ENCODE assay signal across 22 cellular contexts in the genomic region with DNA sequence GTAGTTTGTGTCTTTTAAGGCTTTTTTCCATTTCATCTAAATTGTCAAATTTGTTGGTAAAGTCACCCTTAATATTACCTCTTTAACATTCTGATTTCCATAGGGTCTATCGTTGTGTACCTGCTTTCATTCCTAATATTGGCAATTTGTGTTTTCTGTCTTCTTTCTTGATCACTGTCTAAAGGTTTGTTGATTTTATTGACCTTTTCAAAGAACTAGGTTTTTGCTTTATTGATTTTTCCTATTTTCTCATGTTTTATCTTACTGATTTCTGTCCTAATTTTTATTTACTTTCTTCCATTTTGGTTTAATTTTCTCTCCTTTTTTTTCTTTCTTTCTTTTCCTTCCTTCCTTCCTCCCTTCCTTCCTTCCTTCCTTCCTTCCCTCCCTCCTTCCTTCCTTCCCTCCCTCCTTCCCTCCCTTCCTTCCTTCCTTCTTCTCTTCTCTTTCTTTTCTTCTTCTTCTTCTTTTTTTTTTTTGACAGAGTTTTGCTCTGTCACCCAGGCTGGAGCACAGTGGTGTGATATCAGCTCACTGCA.
"Had no signal": no experiment of that assay in that cellular context is flagged by ENCODE, and none has a peak within 500 bp of the region (broad histone marks: within the 10 kb centered on the region; RNA-seq: fewer than 3 reads in every experiment).

No MANE protein-coding gene starts in this region.

- H3K27me3 ChIP-seq: colonic mucosa, dorsolateral prefrontal cortex, esophagus muscularis mucosa, gastroesophageal sphincter, heart left ventricle, hepatocyte had no signal

- FAIRE-seq: endothelial cell of umbilical vein, kidney had no signal

- H2AFZ ChIP-seq: hepatocyte had no signal

- H3K4me2 ChIP-seq: hepatocyte had no signal

- H3K36me3 ChIP-seq: colonic mucosa, esophagus muscularis mucosa, gastroesophageal sphincter, heart left ventricle, left ventricle myocardium inferior, lower lobe of right lung had no signal

- H3K4me1 ChIP-seq: colonic mucosa, esophagus muscularis mucosa, foreskin keratinocyte, gastroesophageal sphincter, heart left ventricle, left ventricle myocardium inferior, lower lobe of right lung had no signal

- H3K79me2 ChIP-seq: hepatocyte had no signal

- H3K9me3 ChIP-seq: colonic mucosa, esophagus muscularis mucosa, lower lobe of right lung had no signal

- H3K27ac ChIP-seq: colonic mucosa, dorsolateral prefrontal cortex, esophagus muscularis mucosa, foreskin keratinocyte, gastroesophageal sphincter, heart left ventricle, hepatocyte, left ventricle myocardium inferior, lower lobe of right lung had no signal

- ATAC-seq: foreskin keratinocyte; gastroesophageal sphincter; heart left ventricle; left colon; left lobe of liver; lower lobe of right lung; naive thymus-derived CD4-positive, alpha-beta T cell had no signal

- H3K4me3 ChIP-seq: colonic mucosa, dorsolateral prefrontal cortex, esophagus muscularis mucosa, gastroesophageal sphincter, heart left ventricle, hepatocyte, left ventricle myocardium inferior, lower lobe of right lung had no signal

- DNase-seq: colonic mucosa; cortex of kidney; dorsolateral prefrontal cortex; effector CD4-positive, alpha-beta T cell; effector memory CD4-positive, alpha-beta T cell; foreskin keratinocyte; heart left ventricle; hypothalamus; immature natural killer cell; kidney; kidney glomerular epithelial cell; left colon; left ventricle myocardium inferior; lower lobe of right lung; mesenchymal stem cell; midbrain; naive thymus-derived CD4-positive, alpha-beta T cell had no signal
